In genomic region chr18:24014986-24015896, GRCh38 we compare ENCODE assay signal across 8 cellular contexts. TPM values are rescaled to one million over a fixed set of nuclear protein-coding genes. Genes with fewer than 3 reads are reported as not detected.
DNase-seq lines count a peak whose midpoint lies in the region; ATAC-seq and TF ChIP-seq lines count a peak whose summit lies in the region.

No MANE protein-coding gene starts in this region.

- peaks cover 21% of the 10 kb centered on the region for H3F3A ChIP-seq in smooth muscle cell (ENCODE audit: low read depth)

- ATAC-seq in HG03521 (IDR thresholded peaks at IDR 0.05; ENCODE audit: unreplicated experiment): no peak
- ATAC-seq in GM18505 (IDR thresholded peaks at IDR 0.05; ENCODE audit: unreplicated experiment): no peak

- peak overlapping the region; percentile 97 for H3K4me2 ChIP-seq in smooth muscle cell

- no peak for TF ChIP-seq POLR2A in GM18505 (IDR thresholded peaks at IDR 0.05; ENCODE audit: borderline replicate concordance, extremely low read depth, insufficient read depth, insufficient read length)

- H3K36me3 ChIP-seq in ES-I3 (ENCODE audit: insufficient read depth, low read length): no peaks in the 10 kb centered on the region; the same call in 1 of the 2 replicates
- no peaks in the 10 kb centered on the region for H3K36me3 ChIP-seq in smooth muscle cell (ENCODE audit: low read depth)

- peaks cover 12% of the 10 kb centered on the region for H3K27me3 ChIP-seq in smooth muscle cell (ENCODE audit: low read depth)

- H3K4me3 ChIP-seq in WI38 (ENCODE audit: low read depth, low read length): peak overlapping the region; percentile 85
- peak overlapping the region; percentile 88 for H3K4me3 ChIP-seq in smooth muscle cell

- peaks cover 21% of the 10 kb centered on the region for H4K20me1 ChIP-seq in smooth muscle cell (ENCODE audit: low read depth)

- TF ChIP-seq CTCF in WI38 (IDR thresholded peaks at IDR 0.05; ENCODE audit: low read depth, low read length): no peak
- TF ChIP-seq CTCF in smooth muscle cell (IDR thresholded peaks at IDR 0.05; ENCODE audit: borderline replicate concordance, insufficient read depth, poor library complexity, severe bottlenecking): no peak

- H3K4me1 ChIP-seq in ES-I3 (ENCODE audit: insufficient read depth, low read length) (peaks cover 28% of the 10 kb centered on the region; the same call in 1 of the 2 replicates), smooth muscle cell (ENCODE audit: low read depth) (peaks cover 11% of the 10 kb centered on the region)

- H3K9ac ChIP-seq in ES-I3 (ENCODE audit: low read depth, low read length) (peak overlapping the region; percentile 85), smooth muscle cell (ENCODE audit: low read depth) (peak overlapping the region; percentile 86)

- peaks cover 4% of the 10 kb centered on the region for H3K79me2 ChIP-seq in smooth muscle cell (ENCODE audit: low read depth)

- DNase-seq in LoVo (ENCODE audit: low spot score): peak; percentile 32
- DNase-seq in cerebellum (ENCODE audit: low spot score): peak; percentile 32
- DNase-seq in islet precursor cell: peak; percentile 77
- peak; percentile 46 for DNase-seq in smooth muscle cell (lab: John Stamatoyannopoulos, UW; ENCODE audit: unreplicated experiment)

- 1% methylated on average over 36 of the region's 55 CpGs for WGBS in smooth muscle cell (ENCODE audit: low lambda C conversion rate)

- peak overlapping the region; percentile 64 for H3K27ac ChIP-seq in smooth muscle cell (ENCODE audit: low read depth)

- H3K9me3 ChIP-seq in ES-I3 (ENCODE audit: control insufficient read depth, insufficient read depth, low read length) (no peaks in the 10 kb centered on the region), smooth muscle cell (replicated peaks; ENCODE audit: low read depth) (no peaks in the 10 kb centered on the region)

- peak overlapping the region; percentile 98 for H2AFZ ChIP-seq in smooth muscle cell (ENCODE audit: low read depth)

RNA-seq across cellular contexts. Expression of gene TTC39C, which starts 0.7 kb away (rescaled TPM):
- 37.7 TPM for total RNA-seq in cerebellum
- total RNA-seq in smooth muscle cell: 10.4 TPM in 2 replicates
- polyA plus RNA-seq in smooth muscle cell: 3.1 and 4.6 TPM in 2 replicates
